ENCODE assay signal across 13 cellular contexts in genomic region chr22:36022162-36022561, GRCh38. TPM values are rescaled to one million over a fixed set of nuclear protein-coding genes. Genes with fewer than 3 reads are reported as not detected.
DNase-seq lines count a peak whose midpoint lies in the region; ATAC-seq, FAIRE-seq and TF ChIP-seq lines count a peak whose summit lies in the region.
"Had no signal": no experiment of that assay in that cellular context is flagged by ENCODE, and none has a peak within 500 bp of the region (broad histone marks: within the 10 kb centered on the region; RNA-seq: fewer than 3 reads in every experiment).

No MANE protein-coding gene starts in this region.

- POLR2A ChIA-PET in K562 (lab: Yijun Ruan, JAX), result interaction anchor here (0.9 to 1.4 kb wide), 2 partner anchors 14 to 97 kb away, joined by 3 to 4 read pairs; no protein-coding TSS in a partner anchor

- no peaks in the 10 kb centered on the region for H4K20me1 ChIP-seq in K562 (replicated peaks; ENCODE audit: control insufficient read depth, insufficient read depth, low read length)

- TF ChIP-seq RAD21 in K562 (CRISPR knock-in tag; conservative IDR thresholded peaks at IDR 0.05 in 1 of 2, IDR thresholded peaks at IDR 0.05 in 1 of 2), result no peak

- no peaks in the 10 kb centered on the region; the same call in 2 of the 3 replicates for H3K36me3 ChIP-seq in K562 (ENCODE audit: control insufficient read depth, insufficient read depth, low read length)
- no peaks in the 10 kb centered on the region for H3K36me3 ChIP-seq in tibial nerve

- no peak for FAIRE-seq in K562 (lab: Jason Lieb, UNC)

- H3K9me1 ChIP-seq in K562 (ENCODE audit: control insufficient read depth, insufficient read depth, low read length), result no peaks in the 10 kb centered on the region

- no peaks in the 10 kb centered on the region for H3K27me3 Mint-ChIP-seq in activated naive CD4-positive, alpha-beta T cell treated with anti-CD3 and anti-CD28 coated beads for 36 hours (ENCODE audit: low read depth)
- H3K27me3 Mint-ChIP-seq in mesothelial cell of epicardium (ENCODE audit: low read depth), result no peaks in the 10 kb centered on the region
- H3K27me3 Mint-ChIP-seq in activated naive CD8-positive, alpha-beta T cell treated with anti-CD3 and anti-CD28 coated beads, Interleukin-2, amount 50 U/mL, for 24 hours, result no peaks in the 10 kb centered on the region

- peak overlapping the region; percentile 10 for H3K27ac Mint-ChIP-seq in activated naive CD4-positive, alpha-beta T cell treated with anti-CD3 and anti-CD28 coated beads for 36 hours
- H3K27ac Mint-ChIP-seq in mesothelial cell of epicardium, result peak overlapping the region; percentile 88
- no peak overlapping the region for H3K27ac Mint-ChIP-seq in activated naive CD8-positive, alpha-beta T cell treated with anti-CD3 and anti-CD28 coated beads, Interleukin-2, amount 50 U/mL, for 24 hours

- H3K36me3 Mint-ChIP-seq in activated naive CD4-positive, alpha-beta T cell treated with anti-CD3 and anti-CD28 coated beads for 36 hours (ENCODE audit: low read depth), result no peaks in the 10 kb centered on the region
- H3K36me3 Mint-ChIP-seq in mesothelial cell of epicardium, result peaks cover 6% of the 10 kb centered on the region
- H3K36me3 Mint-ChIP-seq in activated naive CD8-positive, alpha-beta T cell treated with anti-CD3 and anti-CD28 coated beads, Interleukin-2, amount 50 U/mL, for 24 hours (ENCODE audit: low read depth), result no peaks in the 10 kb centered on the region

- no peak overlapping the region for H3K4me2 ChIP-seq in K562 (ENCODE audit: insufficient read depth, low read length)
- H3K4me2 ChIP-seq: KMS-11 had no signal

- no peak overlapping the region for H3K27ac ChIP-seq in K562 (ENCODE audit: extremely low read depth, low read depth, low read length)
- peak overlapping the region in 3 of 4 donors; percentile 53 to 82 (median 65) for H3K27ac ChIP-seq in tibial nerve
- H3K27ac ChIP-seq: KMS-11 had no signal

- H3K4me3 Mint-ChIP-seq in activated naive CD4-positive, alpha-beta T cell treated with anti-CD3 and anti-CD28 coated beads for 36 hours, result no peak overlapping the region
- H3K4me3 Mint-ChIP-seq in mesothelial cell of epicardium, result peak overlapping the region; percentile 10
- H3K4me3 Mint-ChIP-seq in activated naive CD8-positive, alpha-beta T cell treated with anti-CD3 and anti-CD28 coated beads, Interleukin-2, amount 50 U/mL, for 24 hours, result no peak overlapping the region

- H3K9me3 ChIP-seq in K562 (replicated peaks; ENCODE audit: control insufficient read depth, insufficient read depth, low read depth, low read length) (no peaks in the 10 kb centered on the region), tibial nerve (no peaks in the 10 kb centered on the region)
- H3K9me3 ChIP-seq: gastrocnemius medialis had no signal

- TF ChIP-seq POLR2A in K562 (conservative IDR thresholded peaks at IDR 0.05) (no peak), tibial nerve (IDR thresholded peaks at IDR 0.05) (no peak)

- in situ Hi-C loops in K562 (cut with MboI), result no loop called here

- CTCF ChIA-PET in activated naive CD4-positive, alpha-beta T cell treated with anti-CD3 and anti-CD28 coated beads for 36 hours (lab: Charles Lee), result interaction anchor here (0.6 to 3.8 kb wide), 2 partner anchors 44 to 103 kb away, joined by 3 to 20 read pairs; no protein-coding TSS in a partner anchor
- CTCF ChIA-PET in K562 (lab: Yijun Ruan, JAX; ENCODE audit: low intra/inter-chr PET ratio), result no interaction called here

- TF ChIP-seq EP300 in K562 (IDR thresholded peaks at IDR 0.05; ENCODE audit: low read length) (no peak), tibial nerve (IDR thresholded peaks at IDR 0.05) (no peak)

- no peak overlapping the region for H2AFZ ChIP-seq in K562 (ENCODE audit: low read depth, low read length)

- no peak for TF ChIP-seq CTCF in K562 (IDR thresholded peaks at IDR 0.05 in 2 of 3, conservative IDR thresholded peaks at IDR 0.05 in 1 of 3; ENCODE audit: insufficient read depth in 2 of 3, low read depth in 1 of 3, low read length in 3 of 3)
- no peak for TF ChIP-seq CTCF in mesothelial cell of epicardium (IDR thresholded peaks at IDR 0.05; ENCODE audit: unreplicated experiment)
- no peak for TF ChIP-seq CTCF in tibial nerve (IDR thresholded peaks at IDR 0.05)

- WGBS in K562 (ENCODE audit: insufficient coverage, low coverage, missing lambda C conversion rate), result 10% methylated on average over 1 of the region's 1 CpG
- WGBS in tibial nerve, 2 donors, result 10 to 15% methylated on average over 1 of the region's 1 CpG

- ATAC-seq in K562 (no peak), HG03342 (IDR thresholded peaks at IDR 0.05; ENCODE audit: unreplicated experiment) (no peak), HG03565 (IDR thresholded peaks at IDR 0.05; ENCODE audit: unreplicated experiment) (no peak)
- ATAC-seq in activated naive CD8-positive, alpha-beta T cell treated with anti-CD3 and anti-CD28 coated beads, Interleukin-2, amount 50 U/mL, for 24 hours, result no peak
- ATAC-seq: gastrocnemius medialis had no signal

- peaks cover 50% of the 10 kb centered on the region for H3K79me2 ChIP-seq in K562 (ENCODE audit: control insufficient read depth, insufficient read depth, low read length)

- DNase-seq in activated naive CD4-positive, alpha-beta T cell treated with anti-CD3 and anti-CD28 coated beads for 36 hours, result no peak
- no peak for DNase-seq in activated naive CD4-positive, alpha-beta T cell treated with Interleukin-2 at 50 U/mL for 16 hours
- DNase-seq in K562 (ENCODE audit: extremely low read depth in 1 of 4, low spot score in 3 of 4), result no peak
- DNase-seq in mesothelial cell of epicardium (ENCODE audit: low spot score in 2 of 2, unreplicated experiment in 2 of 2), result no peak
- DNase-seq in tibial nerve (ENCODE audit: low spot score in 2 of 2), result no peak
- no peak for DNase-seq in activated naive CD8-positive, alpha-beta T cell treated with anti-CD3 and anti-CD28 coated beads, Interleukin-2, amount 50 U/mL, for 24 hours
- DNase-seq: ACHN, activated gamma-delta T cell, gastrocnemius medialis, NCI-H774 had no signal

- intact Hi-C loops in activated naive CD4-positive, alpha-beta T cell treated with anti-CD3 and anti-CD28 coated beads for 36 hours (cut with micrococcal nuclease), result no loop called here
- intact Hi-C loops in K562 (cut with micrococcal nuclease), result loop anchor here (10.0 kb wide), 1 partner anchor 87 kb away; no protein-coding TSS in a partner anchor

- BruUV-seq in K562 (replicated peaks; lab: Mats Ljungman, UMichigan), result no TSS peak

- H3K9ac ChIP-seq in K562 (ENCODE audit: insufficient read depth in 1 of 2, low read depth in 2 of 2, low read length in 2 of 2), result no peak overlapping the region
- H3K9ac ChIP-seq: KMS-11 had no signal

- H3K4me1 ChIP-seq in K562 (replicated peaks in 1 of 2; ENCODE audit: control insufficient read depth in 2 of 2, insufficient read depth in 2 of 2, low read length in 2 of 2), result peaks cover 0 to 16% of the 10 kb centered on the region in 2 experiments; a peak in 2 of 5 replicates
- H3K4me1 ChIP-seq in tibial nerve, result peaks cover 0 to 66% (median 24%) of the 10 kb centered on the region in 4 donors

- no peaks in the 10 kb centered on the region for H3K9me3 Mint-ChIP-seq in activated naive CD4-positive, alpha-beta T cell treated with anti-CD3 and anti-CD28 coated beads for 36 hours
- H3K9me3 Mint-ChIP-seq in mesothelial cell of epicardium, result no peaks in the 10 kb centered on the region
- H3K9me3 Mint-ChIP-seq in activated naive CD8-positive, alpha-beta T cell treated with anti-CD3 and anti-CD28 coated beads, Interleukin-2, amount 50 U/mL, for 24 hours, result no peaks in the 10 kb centered on the region

- H3K4me1 Mint-ChIP-seq in activated naive CD4-positive, alpha-beta T cell treated with anti-CD3 and anti-CD28 coated beads for 36 hours (ENCODE audit: low read depth), result peaks cover 17% of the 10 kb centered on the region
- H3K4me1 Mint-ChIP-seq in mesothelial cell of epicardium, result peaks cover 57% of the 10 kb centered on the region
- peaks cover 15% of the 10 kb centered on the region for H3K4me1 Mint-ChIP-seq in activated naive CD8-positive, alpha-beta T cell treated with anti-CD3 and anti-CD28 coated beads, Interleukin-2, amount 50 U/mL, for 24 hours

- H3K4me3 ChIP-seq in K562, result no peak overlapping the region
- no peak overlapping the region for H3K4me3 ChIP-seq in tibial nerve
- H3K4me3 ChIP-seq: gastrocnemius medialis had no signal

- H3K27me3 ChIP-seq in K562 (ENCODE audit: control insufficient read depth in 2 of 2, insufficient read depth in 2 of 2, low read length in 2 of 2), result no peaks in the 10 kb centered on the region
- H3K27me3 ChIP-seq in tibial nerve, result no peaks in the 10 kb centered on the region
- H3K27me3 ChIP-seq: gastrocnemius medialis had no signal

RNA-seq across cellular contexts. Expression of gene RBFOX2, which starts 6.5 kb away (rescaled TPM):
- total RNA-seq in activated naive CD4-positive, alpha-beta T cell treated with anti-CD3 and anti-CD28 coated beads for 36 hours, result 1 to 10 TPM; 3.3 to 4.3 TPM
- 27.6 and 35.3 TPM in 2 replicates for total RNA-seq in K562 (2011; cell fraction: chromatin; rRNA removed; ENCODE audit: low replicate concordance)
- total RNA-seq in K562 (2011; cell fraction: nucleolus; rRNA removed), result 13.7 and 15.8 TPM in 2 replicates
- 26.1 and 42.0 TPM in 2 replicates for total RNA-seq in K562 (2011; cell fraction: nucleoplasm; rRNA removed)
- 17.5 and 19.1 TPM in 2 replicates for total RNA-seq in K562 (2014; rRNA removed)
- total RNA-seq in K562 (2014; rRNA removed; fragmentation: Illumina TruSeq; extraction: Trizol), result 13.4 and 14.3 TPM in 2 replicates
- total RNA-seq in K562 (2015; rRNA removed; fragmentation: Illumina TruSeq; extraction: Trizol), result 13.6 and 13.9 TPM in 2 replicates
- 19.5 and 20.8 TPM in 2 replicates for total RNA-seq in K562 (2021)
- polyA plus RNA-seq in K562 (2011; rRNA removed), result 24.8 and 26.2 TPM in 2 replicates
- 28.2 and 34.2 TPM in 2 replicates for polyA plus RNA-seq in K562 (2011; cell fraction: cytosol; rRNA removed)
- polyA plus RNA-seq in K562 (2011; cell fraction: nucleus; rRNA removed), result 38.7 and 42.9 TPM in 2 replicates
- 15.4 and 16.5 TPM in 2 replicates for polyA plus RNA-seq in K562 (2012)
- 18.3 and 19.9 TPM in 2 replicates for polyA plus RNA-seq in K562 (2014; fragmentation: Illumina TruSeq; extraction: Trizol)
- polyA plus RNA-seq in K562 (2014; fragmentation: Nextera tagmentation; extraction: Ambion mirVana), result 1 to 10 TPM; 5.8 to 8.0 TPM
- 13.9 and 14.2 TPM in 2 replicates for polyA plus RNA-seq in K562 (2014; rRNA removed)
- 41.5 and 46.9 TPM in 2 replicates for polyA minus RNA-seq in K562 (2011; rRNA and poly(A)+ RNA removed)
- 8.9 and 17.0 TPM in 2 replicates for polyA minus RNA-seq in K562 (2011; cell fraction: cytosol; rRNA and poly(A)+ RNA removed)
- 24.9 and 34.4 TPM in 2 replicates for polyA minus RNA-seq in K562 (2011; cell fraction: nucleus; rRNA and poly(A)+ RNA removed)
- 209 to 212 TPM (median 210 TPM) in 3 replicates for total RNA-seq in mesothelial cell of epicardium
- total RNA-seq in tibial nerve, result 10 to 100 TPM; 50.2 to 75.6 (median 71.4) TPM
